Comparison of ENCODE assay signal across 1 cellular context in genomic region chr3:14124615-14125192, GRCh38.
TF ChIP-seq lines count a peak whose summit lies in the region.

TSS of gene CHCHD4 (minus strand) at chr3:14124870. CDS start at chr3:14124676, 194 bp downstream.
A gene with protein sequence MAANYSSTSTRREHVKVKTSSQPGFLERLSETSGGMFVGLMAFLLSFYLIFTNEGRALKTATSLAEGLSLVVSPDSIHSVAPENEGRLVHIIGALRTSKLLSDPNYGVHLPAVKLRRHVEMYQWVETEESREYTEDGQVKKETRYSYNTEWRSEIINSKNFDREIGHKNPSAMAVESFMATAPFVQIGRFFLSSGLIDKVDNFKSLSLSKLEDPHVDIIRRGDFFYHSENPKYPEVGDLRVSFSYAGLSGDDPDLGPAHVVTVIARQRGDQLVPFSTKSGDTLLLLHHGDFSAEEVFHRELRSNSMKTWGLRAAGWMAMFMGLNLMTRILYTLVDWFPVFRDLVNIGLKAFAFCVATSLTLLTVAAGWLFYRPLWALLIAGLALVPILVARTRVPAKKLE (plus strand): TSS chr3:14125052. CDS start chr3:14125194, 142 bp downstream.

TF ChIP-seq in endothelial cell of umbilical vein, 7 proteins besides CTCF, POLR2A, EP300 and RAD21 (continued from another document):
- TF ChIP-seq EZH2 (IDR thresholded peaks at IDR 0.05; ENCODE audit: borderline replicate concordance, low read depth, low read length, severe bottlenecking) (no peak), MYC (IDR thresholded peaks at IDR 0.05; ENCODE audit: low read depth, low read length) (no peak)
